1 cellular context compared by ENCODE assay signal in the genomic region with DNA sequence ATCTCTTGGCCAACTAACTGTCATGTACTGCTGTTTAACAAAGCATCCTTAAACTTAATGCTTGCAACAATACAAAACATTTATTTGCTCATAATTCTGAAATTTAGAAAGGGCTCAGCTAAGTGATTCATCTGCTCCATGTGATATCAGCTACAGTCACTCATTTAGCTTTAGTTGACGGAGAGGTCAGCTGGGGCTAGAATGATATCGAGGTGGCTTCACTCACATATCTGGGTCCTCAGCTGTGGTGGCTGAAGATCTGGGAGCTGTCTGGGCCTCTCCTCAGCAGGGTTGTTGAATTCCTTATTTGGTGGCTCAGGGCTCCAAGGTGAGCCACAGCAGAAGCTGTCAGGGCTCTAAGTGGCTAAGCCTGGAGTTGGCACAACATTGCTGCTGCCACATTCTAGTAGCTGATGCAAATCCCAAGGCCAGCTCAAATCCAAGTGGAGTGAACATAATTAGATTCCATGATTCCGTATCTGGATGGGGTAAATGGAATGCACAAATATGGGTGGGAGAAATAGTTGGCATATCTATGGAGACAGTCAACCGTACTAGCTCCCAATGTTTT.
A peak's percentile ranks its signal among the peaks of the same experiment; 100 is the strongest.
TF ChIP-seq lines count a peak whose summit lies in the region.

No MANE protein-coding gene starts in this region.

TF ChIP-seq in K562, 482 proteins besides CTCF, POLR2A, EP300 and RAD21 (continued from another document and continues in another):
- TF ChIP-seq, protein P1, sequence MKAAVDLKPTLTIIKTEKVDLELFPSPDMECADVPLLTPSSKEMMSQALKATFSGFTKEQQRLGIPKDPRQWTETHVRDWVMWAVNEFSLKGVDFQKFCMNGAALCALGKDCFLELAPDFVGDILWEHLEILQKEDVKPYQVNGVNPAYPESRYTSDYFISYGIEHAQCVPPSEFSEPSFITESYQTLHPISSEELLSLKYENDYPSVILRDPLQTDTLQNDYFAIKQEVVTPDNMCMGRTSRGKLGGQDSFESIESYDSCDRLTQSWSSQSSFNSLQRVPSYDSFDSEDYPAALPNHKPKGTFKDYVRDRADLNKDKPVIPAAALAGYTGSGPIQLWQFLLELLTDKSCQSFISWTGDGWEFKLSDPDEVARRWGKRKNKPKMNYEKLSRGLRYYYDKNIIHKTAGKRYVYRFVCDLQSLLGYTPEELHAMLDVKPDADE (conservative IDR thresholded peaks at IDR 0.05; ENCODE audit: control insufficient read depth, low read depth, low read length), result no peak
- TF ChIP-seq, protein P2, sequence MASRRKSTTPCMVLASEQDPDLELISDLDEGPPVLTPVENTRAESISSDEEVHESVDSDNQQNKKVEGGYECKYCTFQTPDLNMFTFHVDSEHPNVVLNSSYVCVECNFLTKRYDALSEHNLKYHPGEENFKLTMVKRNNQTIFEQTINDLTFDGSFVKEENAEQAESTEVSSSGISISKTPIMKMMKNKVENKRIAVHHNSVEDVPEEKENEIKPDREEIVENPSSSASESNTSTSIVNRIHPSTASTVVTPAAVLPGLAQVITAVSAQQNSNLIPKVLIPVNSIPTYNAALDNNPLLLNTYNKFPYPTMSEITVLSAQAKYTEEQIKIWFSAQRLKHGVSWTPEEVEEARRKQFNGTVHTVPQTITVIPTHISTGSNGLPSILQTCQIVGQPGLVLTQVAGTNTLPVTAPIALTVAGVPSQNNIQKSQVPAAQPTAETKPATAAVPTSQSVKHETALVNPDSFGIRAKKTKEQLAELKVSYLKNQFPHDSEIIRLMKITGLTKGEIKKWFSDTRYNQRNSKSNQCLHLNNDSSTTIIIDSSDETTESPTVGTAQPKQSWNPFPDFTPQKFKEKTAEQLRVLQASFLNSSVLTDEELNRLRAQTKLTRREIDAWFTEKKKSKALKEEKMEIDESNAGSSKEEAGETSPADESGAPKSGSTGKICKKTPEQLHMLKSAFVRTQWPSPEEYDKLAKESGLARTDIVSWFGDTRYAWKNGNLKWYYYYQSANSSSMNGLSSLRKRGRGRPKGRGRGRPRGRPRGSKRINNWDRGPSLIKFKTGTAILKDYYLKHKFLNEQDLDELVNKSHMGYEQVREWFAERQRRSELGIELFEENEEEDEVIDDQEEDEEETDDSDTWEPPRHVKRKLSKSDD (conservative IDR thresholded peaks at IDR 0.05; ENCODE audit: low read length), result no peak
- TF ChIP-seq, protein P3, sequence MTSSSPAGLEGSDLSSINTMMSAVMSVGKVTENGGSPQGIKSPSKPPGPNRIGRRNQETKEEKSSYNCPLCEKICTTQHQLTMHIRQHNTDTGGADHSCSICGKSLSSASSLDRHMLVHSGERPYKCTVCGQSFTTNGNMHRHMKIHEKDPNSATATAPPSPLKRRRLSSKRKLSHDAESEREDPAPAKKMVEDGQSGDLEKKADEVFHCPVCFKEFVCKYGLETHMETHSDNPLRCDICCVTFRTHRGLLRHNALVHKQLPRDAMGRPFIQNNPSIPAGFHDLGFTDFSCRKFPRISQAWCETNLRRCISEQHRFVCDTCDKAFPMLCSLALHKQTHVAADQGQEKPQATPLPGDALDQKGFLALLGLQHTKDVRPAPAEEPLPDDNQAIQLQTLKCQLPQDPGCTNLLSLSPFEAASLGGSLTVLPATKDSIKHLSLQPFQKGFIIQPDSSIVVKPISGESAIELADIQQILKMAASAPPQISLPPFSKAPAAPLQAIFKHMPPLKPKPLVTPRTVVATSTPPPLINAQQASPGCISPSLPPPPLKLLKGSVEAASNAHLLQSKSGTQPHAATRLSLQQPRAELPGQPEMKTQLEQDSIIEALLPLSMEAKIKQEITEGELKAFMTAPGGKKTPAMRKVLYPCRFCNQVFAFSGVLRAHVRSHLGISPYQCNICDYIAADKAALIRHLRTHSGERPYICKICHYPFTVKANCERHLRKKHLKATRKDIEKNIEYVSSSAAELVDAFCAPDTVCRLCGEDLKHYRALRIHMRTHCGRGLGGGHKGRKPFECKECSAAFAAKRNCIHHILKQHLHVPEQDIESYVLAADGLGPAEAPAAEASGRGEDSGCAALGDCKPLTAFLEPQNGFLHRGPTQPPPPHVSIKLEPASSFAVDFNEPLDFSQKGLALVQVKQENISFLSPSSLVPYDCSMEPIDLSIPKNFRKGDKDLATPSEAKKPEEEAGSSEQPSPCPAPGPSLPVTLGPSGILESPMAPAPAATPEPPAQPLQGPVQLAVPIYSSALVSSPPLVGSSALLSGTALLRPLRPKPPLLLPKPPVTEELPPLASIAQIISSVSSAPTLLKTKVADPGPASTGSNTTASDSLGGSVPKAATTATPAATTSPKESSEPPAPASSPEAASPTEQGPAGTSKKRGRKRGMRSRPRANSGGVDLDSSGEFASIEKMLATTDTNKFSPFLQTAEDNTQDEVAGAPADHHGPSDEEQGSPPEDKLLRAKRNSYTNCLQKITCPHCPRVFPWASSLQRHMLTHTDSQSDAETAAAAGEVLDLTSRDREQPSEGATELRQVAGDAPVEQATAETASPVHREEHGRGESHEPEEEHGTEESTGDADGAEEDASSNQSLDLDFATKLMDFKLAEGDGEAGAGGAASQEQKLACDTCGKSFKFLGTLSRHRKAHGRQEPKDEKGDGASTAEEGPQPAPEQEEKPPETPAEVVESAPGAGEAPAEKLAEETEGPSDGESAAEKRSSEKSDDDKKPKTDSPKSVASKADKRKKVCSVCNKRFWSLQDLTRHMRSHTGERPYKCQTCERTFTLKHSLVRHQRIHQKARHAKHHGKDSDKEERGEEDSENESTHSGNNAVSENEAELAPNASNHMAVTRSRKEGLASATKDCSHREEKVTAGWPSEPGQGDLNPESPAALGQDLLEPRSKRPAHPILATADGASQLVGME (CRISPR knock-in tag; IDR thresholded peaks at IDR 0.05), result no peak
- TF ChIP-seq ZBTB8A (IDR thresholded peaks at IDR 0.05; ENCODE audit: partially characterized antibody) (no peak), KAT8 (IDR thresholded peaks at IDR 0.05; ENCODE audit: low read depth) (no peak), ZNF212 (CRISPR knock-in tag; IDR thresholded peaks at IDR 0.05) (no peak), SIN3B (IDR thresholded peaks at IDR 0.05; ENCODE audit: low read depth) (no peak), ZNF695 (CRISPR knock-in tag; IDR thresholded peaks at IDR 0.05) (no peak), SPI1 (IDR thresholded peaks at IDR 0.05; ENCODE audit: borderline replicate concordance, low read depth, low read length) (no peak), KLF16 (IDR thresholded peaks at IDR 0.05) (peak; percentile 75), BDP1 (IDR thresholded peaks at IDR 0.05; ENCODE audit: insufficient read depth, insufficient read length) (no peak), RB1 (IDR thresholded peaks at IDR 0.05; ENCODE audit: low read depth) (no peak), XRCC3 (IDR thresholded peaks at IDR 0.05) (no peak), ARNT (IDR thresholded peaks at IDR 0.05) (no peak), MCM5 (IDR thresholded peaks at IDR 0.05; ENCODE audit: low read depth) (no peak), SNIP1 (IDR thresholded peaks at IDR 0.05; ENCODE audit: low read depth) (no peak), HDAC1 (IDR thresholded peaks at IDR 0.05) (0 out of 4 replicates have a peak, but pooled peaks of 1 of the 2 experiments have one; percentile 31), ZNF778 (CRISPR knock-in tag; IDR thresholded peaks at IDR 0.05) (no peak), ZNF785 (CRISPR knock-in tag; IDR thresholded peaks at IDR 0.05) (no peak)
- TF ChIP-seq, protein P4, sequence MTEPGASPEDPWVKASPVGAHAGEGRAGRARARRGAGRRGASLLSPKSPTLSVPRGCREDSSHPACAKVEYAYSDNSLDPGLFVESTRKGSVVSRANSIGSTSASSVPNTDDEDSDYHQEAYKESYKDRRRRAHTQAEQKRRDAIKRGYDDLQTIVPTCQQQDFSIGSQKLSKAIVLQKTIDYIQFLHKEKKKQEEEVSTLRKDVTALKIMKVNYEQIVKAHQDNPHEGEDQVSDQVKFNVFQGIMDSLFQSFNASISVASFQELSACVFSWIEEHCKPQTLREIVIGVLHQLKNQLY (CRISPR knock-in tag; conservative IDR thresholded peaks at IDR 0.05), result no peak
- TF ChIP-seq, protein P5, sequence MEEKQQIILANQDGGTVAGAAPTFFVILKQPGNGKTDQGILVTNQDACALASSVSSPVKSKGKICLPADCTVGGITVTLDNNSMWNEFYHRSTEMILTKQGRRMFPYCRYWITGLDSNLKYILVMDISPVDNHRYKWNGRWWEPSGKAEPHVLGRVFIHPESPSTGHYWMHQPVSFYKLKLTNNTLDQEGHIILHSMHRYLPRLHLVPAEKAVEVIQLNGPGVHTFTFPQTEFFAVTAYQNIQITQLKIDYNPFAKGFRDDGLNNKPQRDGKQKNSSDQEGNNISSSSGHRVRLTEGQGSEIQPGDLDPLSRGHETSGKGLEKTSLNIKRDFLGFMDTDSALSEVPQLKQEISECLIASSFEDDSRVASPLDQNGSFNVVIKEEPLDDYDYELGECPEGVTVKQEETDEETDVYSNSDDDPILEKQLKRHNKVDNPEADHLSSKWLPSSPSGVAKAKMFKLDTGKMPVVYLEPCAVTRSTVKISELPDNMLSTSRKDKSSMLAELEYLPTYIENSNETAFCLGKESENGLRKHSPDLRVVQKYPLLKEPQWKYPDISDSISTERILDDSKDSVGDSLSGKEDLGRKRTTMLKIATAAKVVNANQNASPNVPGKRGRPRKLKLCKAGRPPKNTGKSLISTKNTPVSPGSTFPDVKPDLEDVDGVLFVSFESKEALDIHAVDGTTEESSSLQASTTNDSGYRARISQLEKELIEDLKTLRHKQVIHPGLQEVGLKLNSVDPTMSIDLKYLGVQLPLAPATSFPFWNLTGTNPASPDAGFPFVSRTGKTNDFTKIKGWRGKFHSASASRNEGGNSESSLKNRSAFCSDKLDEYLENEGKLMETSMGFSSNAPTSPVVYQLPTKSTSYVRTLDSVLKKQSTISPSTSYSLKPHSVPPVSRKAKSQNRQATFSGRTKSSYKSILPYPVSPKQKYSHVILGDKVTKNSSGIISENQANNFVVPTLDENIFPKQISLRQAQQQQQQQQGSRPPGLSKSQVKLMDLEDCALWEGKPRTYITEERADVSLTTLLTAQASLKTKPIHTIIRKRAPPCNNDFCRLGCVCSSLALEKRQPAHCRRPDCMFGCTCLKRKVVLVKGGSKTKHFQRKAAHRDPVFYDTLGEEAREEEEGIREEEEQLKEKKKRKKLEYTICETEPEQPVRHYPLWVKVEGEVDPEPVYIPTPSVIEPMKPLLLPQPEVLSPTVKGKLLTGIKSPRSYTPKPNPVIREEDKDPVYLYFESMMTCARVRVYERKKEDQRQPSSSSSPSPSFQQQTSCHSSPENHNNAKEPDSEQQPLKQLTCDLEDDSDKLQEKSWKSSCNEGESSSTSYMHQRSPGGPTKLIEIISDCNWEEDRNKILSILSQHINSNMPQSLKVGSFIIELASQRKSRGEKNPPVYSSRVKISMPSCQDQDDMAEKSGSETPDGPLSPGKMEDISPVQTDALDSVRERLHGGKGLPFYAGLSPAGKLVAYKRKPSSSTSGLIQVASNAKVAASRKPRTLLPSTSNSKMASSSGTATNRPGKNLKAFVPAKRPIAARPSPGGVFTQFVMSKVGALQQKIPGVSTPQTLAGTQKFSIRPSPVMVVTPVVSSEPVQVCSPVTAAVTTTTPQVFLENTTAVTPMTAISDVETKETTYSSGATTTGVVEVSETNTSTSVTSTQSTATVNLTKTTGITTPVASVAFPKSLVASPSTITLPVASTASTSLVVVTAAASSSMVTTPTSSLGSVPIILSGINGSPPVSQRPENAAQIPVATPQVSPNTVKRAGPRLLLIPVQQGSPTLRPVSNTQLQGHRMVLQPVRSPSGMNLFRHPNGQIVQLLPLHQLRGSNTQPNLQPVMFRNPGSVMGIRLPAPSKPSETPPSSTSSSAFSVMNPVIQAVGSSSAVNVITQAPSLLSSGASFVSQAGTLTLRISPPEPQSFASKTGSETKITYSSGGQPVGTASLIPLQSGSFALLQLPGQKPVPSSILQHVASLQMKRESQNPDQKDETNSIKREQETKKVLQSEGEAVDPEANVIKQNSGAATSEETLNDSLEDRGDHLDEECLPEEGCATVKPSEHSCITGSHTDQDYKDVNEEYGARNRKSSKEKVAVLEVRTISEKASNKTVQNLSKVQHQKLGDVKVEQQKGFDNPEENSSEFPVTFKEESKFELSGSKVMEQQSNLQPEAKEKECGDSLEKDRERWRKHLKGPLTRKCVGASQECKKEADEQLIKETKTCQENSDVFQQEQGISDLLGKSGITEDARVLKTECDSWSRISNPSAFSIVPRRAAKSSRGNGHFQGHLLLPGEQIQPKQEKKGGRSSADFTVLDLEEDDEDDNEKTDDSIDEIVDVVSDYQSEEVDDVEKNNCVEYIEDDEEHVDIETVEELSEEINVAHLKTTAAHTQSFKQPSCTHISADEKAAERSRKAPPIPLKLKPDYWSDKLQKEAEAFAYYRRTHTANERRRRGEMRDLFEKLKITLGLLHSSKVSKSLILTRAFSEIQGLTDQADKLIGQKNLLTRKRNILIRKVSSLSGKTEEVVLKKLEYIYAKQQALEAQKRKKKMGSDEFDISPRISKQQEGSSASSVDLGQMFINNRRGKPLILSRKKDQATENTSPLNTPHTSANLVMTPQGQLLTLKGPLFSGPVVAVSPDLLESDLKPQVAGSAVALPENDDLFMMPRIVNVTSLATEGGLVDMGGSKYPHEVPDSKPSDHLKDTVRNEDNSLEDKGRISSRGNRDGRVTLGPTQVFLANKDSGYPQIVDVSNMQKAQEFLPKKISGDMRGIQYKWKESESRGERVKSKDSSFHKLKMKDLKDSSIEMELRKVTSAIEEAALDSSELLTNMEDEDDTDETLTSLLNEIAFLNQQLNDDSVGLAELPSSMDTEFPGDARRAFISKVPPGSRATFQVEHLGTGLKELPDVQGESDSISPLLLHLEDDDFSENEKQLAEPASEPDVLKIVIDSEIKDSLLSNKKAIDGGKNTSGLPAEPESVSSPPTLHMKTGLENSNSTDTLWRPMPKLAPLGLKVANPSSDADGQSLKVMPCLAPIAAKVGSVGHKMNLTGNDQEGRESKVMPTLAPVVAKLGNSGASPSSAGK (IDR thresholded peaks at IDR 0.05), result no peak
- TF ChIP-seq, protein P6, sequence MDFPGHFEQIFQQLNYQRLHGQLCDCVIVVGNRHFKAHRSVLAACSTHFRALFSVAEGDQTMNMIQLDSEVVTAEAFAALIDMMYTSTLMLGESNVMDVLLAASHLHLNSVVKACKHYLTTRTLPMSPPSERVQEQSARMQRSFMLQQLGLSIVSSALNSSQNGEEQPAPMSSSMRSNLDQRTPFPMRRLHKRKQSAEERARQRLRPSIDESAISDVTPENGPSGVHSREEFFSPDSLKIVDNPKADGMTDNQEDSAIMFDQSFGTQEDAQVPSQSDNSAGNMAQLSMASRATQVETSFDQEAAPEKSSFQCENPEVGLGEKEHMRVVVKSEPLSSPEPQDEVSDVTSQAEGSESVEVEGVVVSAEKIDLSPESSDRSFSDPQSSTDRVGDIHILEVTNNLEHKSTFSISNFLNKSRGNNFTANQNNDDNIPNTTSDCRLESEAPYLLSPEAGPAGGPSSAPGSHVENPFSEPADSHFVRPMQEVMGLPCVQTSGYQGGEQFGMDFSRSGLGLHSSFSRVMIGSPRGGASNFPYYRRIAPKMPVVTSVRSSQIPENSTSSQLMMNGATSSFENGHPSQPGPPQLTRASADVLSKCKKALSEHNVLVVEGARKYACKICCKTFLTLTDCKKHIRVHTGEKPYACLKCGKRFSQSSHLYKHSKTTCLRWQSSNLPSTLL (IDR thresholded peaks at IDR 0.05), result no peak
- TF ChIP-seq, protein P7, sequence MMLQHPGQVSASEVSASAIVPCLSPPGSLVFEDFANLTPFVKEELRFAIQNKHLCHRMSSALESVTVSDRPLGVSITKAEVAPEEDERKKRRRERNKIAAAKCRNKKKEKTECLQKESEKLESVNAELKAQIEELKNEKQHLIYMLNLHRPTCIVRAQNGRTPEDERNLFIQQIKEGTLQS (IDR thresholded peaks at IDR 0.05), result peak; percentile 28; the same call in 1 of the 2 replicates
- TF ChIP-seq, protein P7 (CRISPR knock-in tag; conservative IDR thresholded peaks at IDR 0.05), result no peak
